8 cellular contexts compared by ENCODE assay signal in genomic region chr2:177264539-177265385, GRCh38. TPM values are rescaled to one million over a fixed set of nuclear protein-coding genes. Genes with fewer than 3 reads are reported as not detected.
A peak's percentile ranks its signal among the peaks of the same experiment; 100 is the strongest.
DNase-seq lines count a peak whose midpoint lies in the region; ATAC-seq and TF ChIP-seq lines count a peak whose summit lies in the region.

TSS of gene NFE2L2 (minus strand) at chr2:177264727. CDS start at chr2:177264576, 151 bp downstream.

- H3K4me3 Mint-ChIP-seq in HFFc6 = peak within 1 kb of the TSS; percentile 94

- DNase-seq in HFFc6 = peak; percentile 66
- peak; percentile 98 for DNase-seq in NB4 (ENCODE audit: low read depth)
- peak; percentile 98 for DNase-seq in activated naive CD4-positive, alpha-beta T cell treated with anti-CD3 and anti-CD28 coated beads, Interleukin-2, amount 50 U/mL, for 16 hours
- peak; percentile 96 for DNase-seq in germinal center (ENCODE audit: low spot score)
- peak; percentile 61 for DNase-seq in non-pigmented ciliary epithelial cell (ENCODE audit: low read depth)
- peak; percentile 53 to 98 (median 87) for DNase-seq in substantia nigra (lab: John Stamatoyannopoulos, UW)

- H3K4me3 ChIP-seq in GM08714 (ENCODE audit: low read length) (peak within 1 kb of the TSS; percentile 61), NB4 (ENCODE audit: low read depth, low read length) (peak within 1 kb of the TSS; percentile 83)

- H3K27ac ChIP-seq in substantia nigra (ENCODE audit: low read depth, low read length, poor library complexity, severe bottlenecking) = peak within 1 kb of the TSS; percentile 99

- H3K27ac Mint-ChIP-seq in HFFc6 = peak within 1 kb of the TSS; percentile 95

- peak; percentile 81 for ATAC-seq in SK-N-SH treated with all-trans-retinoic acid at 6 μM for 48 hours

- peaks cover 21% of the 10 kb centered on the region for H3K36me3 Mint-ChIP-seq in HFFc6 (ENCODE audit: low read depth)

- TF ChIP-seq CTCF in HFFc6 (IDR thresholded peaks at IDR 0.05) = no peak
- TF ChIP-seq CTCF in NB4 (IDR thresholded peaks at IDR 0.05; ENCODE audit: low read depth, low read length) = no peak

- no peaks in the 10 kb centered on the region for H3K9me3 Mint-ChIP-seq in HFFc6

- peak; percentile 10 for TF ChIP-seq POLR2A in NB4 (IDR thresholded peaks at IDR 0.05; ENCODE audit: extremely low read depth, insufficient read length)

- peaks cover 2% of the 10 kb centered on the region; the same call in 1 of the 2 replicates for H3K27me3 Mint-ChIP-seq in HFFc6 (ENCODE audit: insufficient read depth)

- peaks cover 45% of the 10 kb centered on the region for H3K4me1 Mint-ChIP-seq in HFFc6 (ENCODE audit: low read depth)

TF ChIP-seq in SK-N-SH treated with all-trans-retinoic acid at 6 μM for 48 hours, 23 proteins besides CTCF, POLR2A, EP300 and RAD21:
- TF ChIP-seq ARNTL (CRISPR knock-in tag; IDR thresholded peaks at IDR 0.05; ENCODE audit: borderline replicate concordance, low read depth) (no peak), PATZ1 (CRISPR knock-in tag; IDR thresholded peaks at IDR 0.05; ENCODE audit: borderline replicate concordance) (peak; percentile 81; the same call in 1 of the 2 replicates), ZFP3 (CRISPR knock-in tag; IDR thresholded peaks at IDR 0.05) (no peak), ZNF8 (CRISPR knock-in tag; IDR thresholded peaks at IDR 0.05) (0 out of 2 replicates have a peak, but pooled peaks have one; percentile 8), TOX (CRISPR knock-in tag; IDR thresholded peaks at IDR 0.05; ENCODE audit: borderline replicate concordance) (no peak), ZNF70 (CRISPR knock-in tag; IDR thresholded peaks at IDR 0.05) (no peak), POU6F1 (CRISPR knock-in tag; IDR thresholded peaks at IDR 0.05; ENCODE audit: borderline replicate concordance, low read depth) (no peak), TSHZ2 (CRISPR knock-in tag; IDR thresholded peaks at IDR 0.05) (0 out of 2 replicates have a peak, but pooled peaks have one; percentile 49)
TF ChIP-seq in SK-N-SH treated with all-trans-retinoic acid at 6 μM for 48 hours: peak in this region for 3.

RNA-seq across cellular contexts. Expression of gene NFE2L2, which starts in this region (rescaled TPM):
- 10 to 100 TPM; 59.0 to 76.5 (median 67.8) TPM for total RNA-seq in HFFc6 (2021; fragmentation: NEBNext Ultra II Directional; extraction: Animal tissue kit (Norgen Biotek cat#: 25700))

Comparison
In these comparisons a context has a peak if more than half of its experiments do, and no peak if none do; other contexts are left out.
1. Peak in every context shown above with its lines: DNase-seq, ATAC-seq, H3K4me3 ChIP-seq and H3K27ac ChIP-seq.